23 cellular contexts compared by ENCODE assay signal in genomic region chr16:65481956-65482355, GRCh38.
"Had no signal": no experiment of that assay in that cellular context is flagged by ENCODE, and none has a peak within 500 bp of the region (broad histone marks: within the 10 kb centered on the region; RNA-seq: fewer than 3 reads in every experiment).

No MANE protein-coding gene starts in this region.

- H3K27ac ChIP-seq: brain microvascular endothelial cell had no signal

- H3K4me1 Mint-ChIP-seq: activated naive CD4-positive, alpha-beta T cell treated with anti-CD3 and anti-CD28 coated beads, Interleukin-2, amount 10 ng/mL, durations not matched to agents 7 days and 5 days; activated naive CD8-positive, alpha-beta T cell treated with anti-CD3 and anti-CD28 coated beads for 36 hours had no signal

- DNase-seq: activated CD4-positive, alpha-beta T cell treated with anti-CD3 and anti-CD28 coated beads for 4 hours; activated CD8-positive, alpha-beta memory T cell treated with anti-CD3 and anti-CD28 coated beads, Interleukin-2, amount 50 U/mL, for 4 hours; activated CD8-positive, alpha-beta T cell treated with anti-CD3 and anti-CD28 coated beads for 36 hours; activated gamma-delta T cell treated with Interleukin-2 at 50 U/mL for 16 hours; activated naive CD4-positive, alpha-beta T cell treated with anti-CD3 and anti-CD28 coated beads, Interleukin-2, amount 10 ng/mL, durations not matched to agents 7 days and 5 days; activated naive CD8-positive, alpha-beta T cell treated with anti-CD3 and anti-CD28 coated beads for 36 hours; activated T-cell treated with anti-CD3 and anti-CD28 coated beads, Interleukin-2, amount 50 U/mL, for 72 hours; brain microvascular endothelial cell; caudate nucleus; NCI-H1105 treated with DMSO at 0.1 percent for 48 hours; NCI-H1436 treated with DMSO at 0.1 percent for 48 hours; NCI-H187; NCI-H2081; NCI-H2171; NCI-H345; NCI-H510A; NCI-H526 treated with DMSO at 0.1 percent for 48 hours; NCI-H82; SHP77 treated with DMSO at 0.1 percent for 48 hours had no signal

- H3K36me3 Mint-ChIP-seq: activated naive CD4-positive, alpha-beta T cell treated with anti-CD3 and anti-CD28 coated beads, Interleukin-2, amount 10 ng/mL, durations not matched to agents 7 days and 5 days; activated naive CD8-positive, alpha-beta T cell treated with anti-CD3 and anti-CD28 coated beads for 36 hours had no signal

- H3K36me3 ChIP-seq: brain microvascular endothelial cell had no signal

- H3K4me3 Mint-ChIP-seq: activated CD8-positive, alpha-beta T cell treated with anti-CD3 and anti-CD28 coated beads for 36 hours; activated naive CD4-positive, alpha-beta T cell treated with anti-CD3 and anti-CD28 coated beads, Interleukin-2, amount 10 ng/mL, durations not matched to agents 7 days and 5 days; activated naive CD8-positive, alpha-beta T cell treated with anti-CD3 and anti-CD28 coated beads for 36 hours; activated T-cell treated with anti-CD3 and anti-CD28 coated beads, Interleukin-2, amount 50 U/mL, for 72 hours; T-helper 1 cell treated with Interleukin-12 subunit alpha and Interleukin-12 subunit beta and Interleukin-4 antibody, amounts not matched to agents 30 μg/mL and 1 μg/mL, for 36 hours had no signal

- H3K27me3 ChIP-seq: brain microvascular endothelial cell had no signal

- H3K27ac Mint-ChIP-seq: activated CD8-positive, alpha-beta T cell treated with anti-CD3 and anti-CD28 coated beads for 36 hours; activated naive CD4-positive, alpha-beta T cell treated with anti-CD3 and anti-CD28 coated beads, Interleukin-2, amount 10 ng/mL, durations not matched to agents 7 days and 5 days; activated naive CD8-positive, alpha-beta T cell treated with anti-CD3 and anti-CD28 coated beads for 36 hours; activated T-cell treated with anti-CD3 and anti-CD28 coated beads, Interleukin-2, amount 50 U/mL, for 72 hours; activated T-helper 2 cell treated with anti-CD3 and anti-CD28 coated beads, Interferon-gamma antibody, Interleukin-2, Interleukin-4, amounts not matched to agents 10 μg/mL and 5 μg/mL and 100 μg/mL, durations not matched to agents 14 hours and 24 hours and 36 hours; T-helper 1 cell treated with Interleukin-12 subunit alpha and Interleukin-12 subunit beta and Interleukin-4 antibody, amounts not matched to agents 30 μg/mL and 1 μg/mL, for 36 hours had no signal

- H3K27me3 Mint-ChIP-seq: activated CD8-positive, alpha-beta T cell treated with anti-CD3 and anti-CD28 coated beads for 36 hours; activated naive CD4-positive, alpha-beta T cell treated with anti-CD3 and anti-CD28 coated beads, Interleukin-2, amount 10 ng/mL, durations not matched to agents 7 days and 5 days; activated naive CD8-positive, alpha-beta T cell treated with anti-CD3 and anti-CD28 coated beads for 36 hours had no signal

- ATAC-seq: activated CD4-positive, CD25-positive, alpha-beta regulatory T cell treated with anti-CD3 and anti-CD28 coated beads, Interleukin-2, amount 50 U/mL, for 24 hours; activated CD8-positive, alpha-beta T cell treated with anti-CD3 and anti-CD28 coated beads for 36 hours; activated T-cell treated with anti-CD3 and anti-CD28 coated beads, Interleukin-2, amount 50 U/mL, for 72 hours; Panc1 had no signal
